ENCODE assay signal across 8 cellular contexts in genomic region chr14:50875359-50876090, GRCh38. TPM values are rescaled to one million over a fixed set of nuclear protein-coding genes. Genes with fewer than 3 reads are reported as not detected.
A peak's percentile ranks its signal among the peaks of the same experiment; 100 is the strongest.
DNase-seq lines count a peak whose midpoint lies in the region; ATAC-seq, FAIRE-seq and TF ChIP-seq lines count a peak whose summit lies in the region.

No MANE protein-coding gene starts in this region.

- no peak overlapping the region for H3K4me2 ChIP-seq in PC-9

- H4K20me1 ChIP-seq in PC-9 (ENCODE audit: insufficient read depth), result no peaks in the 10 kb centered on the region

- TF ChIP-seq CTCF in foreskin keratinocyte (conservative IDR thresholded peaks at IDR 0.05) (no peak), PC-9 (conservative IDR thresholded peaks at IDR 0.05) (no peak), esophagus squamous epithelium (IDR thresholded peaks at IDR 0.05) (no peak)

- FAIRE-seq in H54 (lab: Jason Lieb, UNC), result no peak

- DNase-seq in activated CD4-positive, alpha-beta T cell treated with anti-CD3 and anti-CD28 coated beads, Interleukin-2, amount 10 ng/mL, durations not matched to agents 24 days and 14 days, result peak; percentile 89
- no peak for DNase-seq in foreskin keratinocyte
- DNase-seq in PC-9, result no peak
- no peak for DNase-seq in esophagus squamous epithelium (lab: John Stamatoyannopoulos, UW)
- DNase-seq in H54 (ENCODE audit: insufficient read length, low spot score), result no peak
- DNase-seq in substantia nigra (lab: John Stamatoyannopoulos, UW), result no peak

- WGBS in esophagus squamous epithelium, 2 donors, result 66 to 76% methylated on average over 3 to 6 of the region's 7 CpGs

- H3K27me3 Mint-ChIP-seq in activated CD4-positive, alpha-beta T cell treated with anti-CD3 and anti-CD28 coated beads, Interleukin-2, amount 10 ng/mL, durations not matched to agents 24 days and 14 days, result peaks cover 82% of the 10 kb centered on the region

- BruUV-seq in PC-9 (replicated peaks; lab: Mats Ljungman, UMichigan), result no TSS peak

- H3K4me1 Mint-ChIP-seq in activated CD4-positive, alpha-beta T cell treated with anti-CD3 and anti-CD28 coated beads, Interleukin-2, amount 10 ng/mL, durations not matched to agents 24 days and 14 days, result peaks cover 20% of the 10 kb centered on the region

- H3K27me3 ChIP-seq in foreskin keratinocyte (peaks cover 63% of the 10 kb centered on the region), PC-9 (ENCODE audit: insufficient read depth, low read depth) (no peaks in the 10 kb centered on the region), esophagus squamous epithelium (peaks cover 0 to 53% (median 6%) of the 10 kb centered on the region in 4 donors)

- H3K27ac ChIP-seq in foreskin keratinocyte (no peak overlapping the region), PC-9 (no peak overlapping the region), esophagus squamous epithelium (no peak overlapping the region), substantia nigra (ENCODE audit: low read depth, low read length, poor library complexity, severe bottlenecking) (no peak overlapping the region)

- no peak overlapping the region for H3K27ac Mint-ChIP-seq in activated CD4-positive, alpha-beta T cell treated with anti-CD3 and anti-CD28 coated beads, Interleukin-2, amount 10 ng/mL, durations not matched to agents 24 days and 14 days

- no peaks in the 10 kb centered on the region for H3K9me2 ChIP-seq in PC-9 (ENCODE audit: insufficient read depth)

- CTCF ChIA-PET in PC-9 (lab: Charles Lee), result no interaction called here

- H3K4me3 Mint-ChIP-seq in activated CD4-positive, alpha-beta T cell treated with anti-CD3 and anti-CD28 coated beads, Interleukin-2, amount 10 ng/mL, durations not matched to agents 24 days and 14 days, result peak overlapping the region; percentile 20

- H3K4me1 ChIP-seq in foreskin keratinocyte (no peaks in the 10 kb centered on the region), PC-9 (replicated peaks; ENCODE audit: insufficient read depth) (no peaks in the 10 kb centered on the region), esophagus squamous epithelium (peaks cover 0 to 10% (median 6%) of the 10 kb centered on the region in 3 donors)

- H3K9me3 Mint-ChIP-seq in activated CD4-positive, alpha-beta T cell treated with anti-CD3 and anti-CD28 coated beads, Interleukin-2, amount 10 ng/mL, durations not matched to agents 24 days and 14 days, result no peaks in the 10 kb centered on the region

- no peaks in the 10 kb centered on the region for H3K36me3 Mint-ChIP-seq in activated CD4-positive, alpha-beta T cell treated with anti-CD3 and anti-CD28 coated beads, Interleukin-2, amount 10 ng/mL, durations not matched to agents 24 days and 14 days (ENCODE audit: low read depth)

- POLR2A ChIA-PET in PC-9 (lab: Charles Lee; ENCODE audit: unreplicated experiment), result no interaction called here

- no peaks in the 10 kb centered on the region for H3K79me2 ChIP-seq in PC-9 (ENCODE audit: low read depth)

- H3K4me3 ChIP-seq in PC-9 (no peak overlapping the region), esophagus squamous epithelium (no peak overlapping the region)

- no peaks in the 10 kb centered on the region for H3F3A ChIP-seq in PC-9 (ENCODE audit: insufficient read depth, low read depth)

- H2AFZ ChIP-seq in PC-9, result no peak overlapping the region

- H3K9me3 ChIP-seq in PC-9 (ENCODE audit: insufficient read depth, low read depth) (no peaks in the 10 kb centered on the region), esophagus squamous epithelium (no peaks in the 10 kb centered on the region)

- intact Hi-C loops in activated CD4-positive, alpha-beta T cell treated with anti-CD3 and anti-CD28 coated beads, Interleukin-2, amount 10 ng/mL, durations not matched to agents 24 days and 14 days (cut with micrococcal nuclease), result loop anchor here (5.0 kb wide), 2 partner anchors 88 to 533 kb away; no protein-coding TSS in a partner anchor
- intact Hi-C loops in PC-9 (cut with micrococcal nuclease; ENCODE audit: unreplicated experiment) (no loop called here), esophagus squamous epithelium (cut with DNase I) (no loop called here)

- TF ChIP-seq POLR2A in esophagus squamous epithelium (IDR thresholded peaks at IDR 0.05), result no peak
- no peak for TF ChIP-seq POLR2A in H54 (IDR thresholded peaks at IDR 0.05; ENCODE audit: low read depth, low read length)

- H3K36me3 ChIP-seq in PC-9 (ENCODE audit: low read depth), result no peaks in the 10 kb centered on the region
- H3K36me3 ChIP-seq in esophagus squamous epithelium, result no peaks in the 10 kb centered on the region

- ATAC-seq in GM19035 (IDR thresholded peaks at IDR 0.05; ENCODE audit: unreplicated experiment) (peak; percentile 92), HG03108 (IDR thresholded peaks at IDR 0.05; ENCODE audit: unreplicated experiment) (peak; percentile 97), foreskin keratinocyte (peak; percentile 37)

RNA-seq across cellular contexts. Expression of gene ABHD12B, which starts 3.7 kb away (rescaled TPM):
- total RNA-seq in activated CD4-positive, alpha-beta T cell treated with anti-CD3 and anti-CD28 coated beads, Interleukin-2, amount 10 ng/mL, durations not matched to agents 24 days and 14 days, result not detected in 2 replicates
- total RNA-seq in foreskin keratinocyte (not detected in 2 replicates), PC-9 (2021) (not detected in 2 replicates), esophagus squamous epithelium (under 1 TPM in 1 of 4 donors, not detected in 3; 0.53 TPM)
- polyA plus RNA-seq in foreskin keratinocyte, result not detected in 2 replicates

RNA-seq across cellular contexts. Expression of gene NIN, which starts 44.6 kb away (rescaled TPM):
- 40.2 and 43.1 TPM in 2 replicates for total RNA-seq in activated CD4-positive, alpha-beta T cell treated with anti-CD3 and anti-CD28 coated beads, Interleukin-2, amount 10 ng/mL, durations not matched to agents 24 days and 14 days
- 29.6 and 29.7 TPM in 2 replicates for total RNA-seq in foreskin keratinocyte
- polyA plus RNA-seq in foreskin keratinocyte, result 4.2 and 5.9 TPM in 2 replicates
- total RNA-seq in PC-9 (2021), result 34.3 and 36.5 TPM in 2 replicates
- total RNA-seq in esophagus squamous epithelium, result 10 to 100 TPM; 12.2 to 36.8 (median 24.5) TPM

Comparison
In these comparisons a context has a peak if more than half of its experiments do, and no peak if none do; other contexts are left out.
1. ATAC-seq: peak in every context shown above with its lines; median percentile 97 in HG03108; 92 in GM19035; 37 in foreskin keratinocyte.